In genomic region chr1:94754570-94754969, GRCh38 we compare ENCODE assay signal across 1 cellular context.
TF ChIP-seq lines count a peak whose summit lies in the region.

No MANE protein-coding gene starts in this region.

TF ChIP-seq in HepG2, 621 proteins besides CTCF, POLR2A, EP300 and RAD21 (continued from another document):
- TF ChIP-seq PAXIP1 (CRISPR knock-in tag; conservative IDR thresholded peaks at IDR 0.05) (peak; percentile 49), GATAD2A (CRISPR knock-in tag; IDR thresholded peaks at IDR 0.05) (peak; percentile 26; the same call in 1 of the 2 replicates), MAFK (conservative IDR thresholded peaks at IDR 0.05 in 1 of 2, IDR thresholded peaks at IDR 0.05 in 1 of 2; ENCODE audit: low read length in 2 of 2) (0 out of 4 replicates have a peak, but pooled peaks of 1 of the 2 experiments have one; percentile 4), ZNF670 (CRISPR knock-in tag; IDR thresholded peaks at IDR 0.05; ENCODE audit: borderline replicate concordance) (0 out of 2 replicates have a peak, but pooled peaks have one; percentile 61), FOXP1 (IDR thresholded peaks at IDR 0.05) (no peak), FOXP1 (CRISPR knock-in tag; IDR thresholded peaks at IDR 0.05) (peak; percentile 23; the same call in 1 of the 2 replicates), DRAP1 (CRISPR knock-in tag; IDR thresholded peaks at IDR 0.05) (0 out of 2 replicates have a peak, but pooled peaks have one; percentile 12), ZKSCAN5 (CRISPR knock-in tag; IDR thresholded peaks at IDR 0.05) (0 out of 2 replicates have a peak, but pooled peaks have one; percentile 45), TEF (CRISPR knock-in tag; IDR thresholded peaks at IDR 0.05) (no peak), FUBP1 (CRISPR knock-in tag; IDR thresholded peaks at IDR 0.05; ENCODE audit: borderline replicate concordance) (no peak), MED1 (CRISPR knock-in tag; IDR thresholded peaks at IDR 0.05) (peak; percentile 42; the same call in 1 of the 2 replicates), RARA (CRISPR knock-in tag; IDR thresholded peaks at IDR 0.05) (peak; percentile 45; the same call in 1 of the 2 replicates), ZNF652 (CRISPR knock-in tag; IDR thresholded peaks at IDR 0.05; ENCODE audit: borderline replicate concordance, low read depth) (peak; percentile 83; the same call in 1 of the 2 replicates), TEAD3 (CRISPR knock-in tag; optimal IDR thresholded peaks at IDR 0.05; ENCODE audit: borderline replicate concordance) (peak; percentile 13)
TF ChIP-seq in HepG2: peak in this region for 19.
